16 cellular contexts compared by ENCODE assay signal in genomic region chr6:51814418-51814817, GRCh38.
DNase-seq lines count a peak whose midpoint lies in the region; ATAC-seq lines count a peak whose summit lies in the region.
"Had no signal": no experiment of that assay in that cellular context is flagged by ENCODE, and none has a peak within 500 bp of the region (broad histone marks: within the 10 kb centered on the region; RNA-seq: fewer than 3 reads in every experiment).

No MANE protein-coding gene starts in this region.

- POLR2A ChIA-PET in activated CD4-positive, alpha-beta memory T cell treated with anti-CD3 and anti-CD28 coated beads for 36 hours (lab: Charles Lee): no interaction called here

- H3K27ac Mint-ChIP-seq in activated CD4-positive, alpha-beta memory T cell treated with anti-CD3 and anti-CD28 coated beads for 36 hours: no peak overlapping the region
- H3K27ac Mint-ChIP-seq: activated CD8-positive, alpha-beta memory T cell treated with anti-CD3 and anti-CD28 coated beads, Interleukin-2, amount 10 ng/mL, durations not matched to agents 7 days and 5 days; brain; natural killer cell had no signal

- H3K27me3 Mint-ChIP-seq in activated CD4-positive, alpha-beta memory T cell treated with anti-CD3 and anti-CD28 coated beads for 36 hours: no peaks in the 10 kb centered on the region
- H3K27me3 Mint-ChIP-seq: activated CD8-positive, alpha-beta memory T cell treated with anti-CD3 and anti-CD28 coated beads, Interleukin-2, amount 10 ng/mL, durations not matched to agents 7 days and 5 days had no signal

- ATAC-seq in GM18502 (IDR thresholded peaks at IDR 0.05; ENCODE audit: poor library complexity, unreplicated experiment) (peak; percentile 86), HG02885 (IDR thresholded peaks at IDR 0.05; ENCODE audit: poor library complexity, unreplicated experiment) (peak; percentile 58), HG03439 (IDR thresholded peaks at IDR 0.05; ENCODE audit: unreplicated experiment) (no peak)
- ATAC-seq: activated CD8-positive, alpha-beta memory T cell treated with anti-CD3 and anti-CD28 coated beads, Interleukin-2, amount 10 ng/mL, durations not matched to agents 7 days and 5 days; natural killer cell; PC-3 had no signal

- intact Hi-C loops in activated CD4-positive, alpha-beta memory T cell treated with anti-CD3 and anti-CD28 coated beads for 36 hours (cut with micrococcal nuclease): no loop called here

- DNase-seq in NCI-H2107 (lab: John Stamatoyannopoulos, UW) (peak; percentile 48), iPS DF 19.7 (ENCODE audit: low read depth, low spot score) (peak; percentile 33), G401 (ENCODE audit: low spot score) (no peak), D341Med (ENCODE audit: low spot score) (no peak)
- DNase-seq in activated CD4-positive, alpha-beta memory T cell treated with anti-CD3 and anti-CD28 coated beads for 36 hours: no peak
- DNase-seq: activated CD8-positive, alpha-beta memory T cell treated with anti-CD3 and anti-CD28 coated beads, Interleukin-2, amount 10 ng/mL, durations not matched to agents 7 days and 5 days; AML-193; dorsolateral prefrontal cortex; natural killer cell; NCI-H2227 treated with DMSO at 0.1 percent for 48 hours; PC-3; retina had no signal

- no peak overlapping the region for H3K4me3 Mint-ChIP-seq in activated CD4-positive, alpha-beta memory T cell treated with anti-CD3 and anti-CD28 coated beads for 36 hours
- H3K4me3 Mint-ChIP-seq: activated CD8-positive, alpha-beta memory T cell treated with anti-CD3 and anti-CD28 coated beads, Interleukin-2, amount 10 ng/mL, durations not matched to agents 7 days and 5 days; brain; natural killer cell had no signal

- no peaks in the 10 kb centered on the region for H3K4me1 Mint-ChIP-seq in activated CD4-positive, alpha-beta memory T cell treated with anti-CD3 and anti-CD28 coated beads for 36 hours (ENCODE audit: low read depth)
- H3K4me1 Mint-ChIP-seq: activated CD8-positive, alpha-beta memory T cell treated with anti-CD3 and anti-CD28 coated beads, Interleukin-2, amount 10 ng/mL, durations not matched to agents 7 days and 5 days; natural killer cell had no signal

- CTCF ChIA-PET in activated CD4-positive, alpha-beta memory T cell treated with anti-CD3 and anti-CD28 coated beads for 36 hours (lab: Charles Lee): no interaction called here

- no peaks in the 10 kb centered on the region for H3K36me3 Mint-ChIP-seq in activated CD4-positive, alpha-beta memory T cell treated with anti-CD3 and anti-CD28 coated beads for 36 hours
- H3K36me3 Mint-ChIP-seq: activated CD8-positive, alpha-beta memory T cell treated with anti-CD3 and anti-CD28 coated beads, Interleukin-2, amount 10 ng/mL, durations not matched to agents 7 days and 5 days; brain; natural killer cell had no signal

- H3K9me3 Mint-ChIP-seq in activated CD4-positive, alpha-beta memory T cell treated with anti-CD3 and anti-CD28 coated beads for 36 hours: no peaks in the 10 kb centered on the region
- H3K9me3 Mint-ChIP-seq: natural killer cell had no signal

- in situ Hi-C loops in G401 (cut with HindIII; ENCODE audit: low sequenced_read_pairs): no loop called here

Comparison
In these comparisons a context has a peak if more than half of its experiments do, and no peak if none do; other contexts are left out.
1. DNase-seq: peak in NCI-H2107 (single experiment) and iPS DF 19.7 (single experiment); none in activated CD4-positive, alpha-beta memory T cell treated with anti-CD3 and anti-CD28 coated beads for 36 hours (single experiment), G401 (single experiment) and D341Med (single experiment).